ENCODE assay signal across 8 cellular contexts in genomic region chr6:156719720-156720563, GRCh38. TPM values are rescaled to one million over a fixed set of nuclear protein-coding genes. Genes with fewer than 3 reads are reported as not detected.
DNase-seq lines count a peak whose midpoint lies in the region; ATAC-seq and TF ChIP-seq lines count a peak whose summit lies in the region.

No MANE protein-coding gene starts in this region.

- WGBS in heart left ventricle, 4 donors: 7 to 26% (median 16%) methylated on average over 32 to 50 of the region's 50 CpGs
- WGBS in psoas muscle, 3 donors: 17 to 27% (median 23%) methylated on average over 43 to 50 of the region's 50 CpGs

- TF ChIP-seq CTCF in heart left ventricle (IDR thresholded peaks at IDR 0.05): peak in 1 of 12 donors; percentile 11
- no peak for TF ChIP-seq CTCF in psoas muscle (IDR thresholded peaks at IDR 0.05)
- no peak for TF ChIP-seq CTCF in upper lobe of right lung (IDR thresholded peaks at IDR 0.05)

- H3K27me3 ChIP-seq in SJSA1 (replicated peaks): no peaks in the 10 kb centered on the region
- H3K27me3 ChIP-seq in heart left ventricle: no peaks in the 10 kb centered on the region
- no peaks in the 10 kb centered on the region for H3K27me3 ChIP-seq in psoas muscle (ENCODE audit: insufficient read depth in 3 of 3, low read length in 2 of 3)
- H3K27me3 ChIP-seq in upper lobe of right lung: no peaks in the 10 kb centered on the region

- H3K4me1 ChIP-seq in SJSA1 (replicated peaks): peaks cover 8% of the 10 kb centered on the region
- H3K4me1 ChIP-seq in heart left ventricle: peaks cover 6 to 26% (median 21%) of the 10 kb centered on the region in 12 donors
- H3K4me1 ChIP-seq in psoas muscle: peaks cover 26% of the 10 kb centered on the region
- H3K4me1 ChIP-seq in upper lobe of right lung: peaks cover 22% of the 10 kb centered on the region

- no peaks in the 10 kb centered on the region for H3K9me3 ChIP-seq in SJSA1 (replicated peaks)
- H3K9me3 ChIP-seq in heart left ventricle: no peaks in the 10 kb centered on the region
- no peaks in the 10 kb centered on the region for H3K9me3 ChIP-seq in psoas muscle
- no peaks in the 10 kb centered on the region for H3K9me3 ChIP-seq in upper lobe of right lung

- ATAC-seq in GM19023 (IDR thresholded peaks at IDR 0.05; ENCODE audit: unreplicated experiment): peak; percentile 80
- ATAC-seq in HG03175 (IDR thresholded peaks at IDR 0.05; ENCODE audit: unreplicated experiment): peak; percentile 81
- ATAC-seq in heart left ventricle: peak; percentile 96 to 100 (median 99)
- ATAC-seq in psoas muscle: peak; percentile 93 to 98 (median 94)
- peak; percentile 98 for ATAC-seq in upper lobe of right lung

- peak overlapping the region; percentile 14; the same call in 1 of the 2 replicates for H3K4me3 ChIP-seq in SJSA1
- H3K4me3 ChIP-seq in heart left ventricle: peak overlapping the region in 10 of 12 donors; percentile 2 to 60 (median 44)
- peak overlapping the region; percentile 44 for H3K4me3 ChIP-seq in psoas muscle
- peak overlapping the region; percentile 49 for H3K4me3 ChIP-seq in upper lobe of right lung

- intact Hi-C loops in heart left ventricle (cut with DNase I): loop anchor here in 5 of 10 donors (1.0 to 5.0 kb wide), 4 partner anchors 33 to 57 kb away; partner anchors contain the start of gene ARID1B (in 4 of the 5)
- intact Hi-C loops in psoas muscle (cut with DNase I): loop anchor here (1.0 to 5.0 kb wide), 4 partner anchors 33 to 57 kb away; partner anchors contain the start of gene ARID1B (in 1 of the 2)
- intact Hi-C loops in upper lobe of right lung (cut with DNase I): no loop called here

- DNase-seq in AG08396 (ENCODE audit: low spot score): peak; percentile 85
- DNase-seq in SJSA1 (ENCODE audit: low read depth in 1 of 2, low spot score in 2 of 2): peak; percentile 62 to 84
- DNase-seq in activated naive CD8-positive, alpha-beta T cell treated with anti-CD3 and anti-CD28 coated beads, Interleukin-2, amount 50 U/mL, for 16 hours (ENCODE audit: low read depth, low spot score): peak; percentile 37
- DNase-seq in heart left ventricle: peak; percentile 94 to 98 (median 96)
- peak; percentile 97 to 98 for DNase-seq in psoas muscle
- peak; percentile 97 for DNase-seq in upper lobe of right lung

- TF ChIP-seq POLR2A in heart left ventricle (IDR thresholded peaks at IDR 0.05): peak in 1 of 2 donors; percentile 39

- no peaks in the 10 kb centered on the region for H3K36me3 ChIP-seq in SJSA1
- H3K36me3 ChIP-seq in heart left ventricle: no peaks in the 10 kb centered on the region
- H3K36me3 ChIP-seq in psoas muscle (ENCODE audit: insufficient read depth in 1 of 2, low read depth in 1 of 2): no peaks in the 10 kb centered on the region
- no peaks in the 10 kb centered on the region for H3K36me3 ChIP-seq in upper lobe of right lung

- H3K27ac ChIP-seq in SJSA1: no peak overlapping the region
- H3K27ac ChIP-seq in heart left ventricle: peak overlapping the region; percentile 78 to 95 (median 88)
- H3K27ac ChIP-seq in psoas muscle: peak overlapping the region; percentile 82
- peak overlapping the region; percentile 88 for H3K27ac ChIP-seq in upper lobe of right lung

RNA-seq across cellular contexts. Expression of gene ARID1B, which starts 57.2 kb away (rescaled TPM):
- total RNA-seq in SJSA1 (2014; rRNA removed; shearing (Covaris generic)): 12.0 and 13.9 TPM in 2 replicates
- total RNA-seq in heart left ventricle: 10 to 100 TPM; 34.3 to 76.1 (median 53.9) TPM
- 10 to 100 TPM; 15.3 to 24.0 TPM for polyA plus RNA-seq in heart left ventricle
- 10 to 100 TPM; 53.1 to 61.1 (median 55.8) TPM for total RNA-seq in psoas muscle
- polyA plus RNA-seq in psoas muscle: 10 to 100 TPM in 2 of 3 donors, 1 to 10 TPM in 1; 8.1 to 29.2 (median 12.4) TPM
- total RNA-seq in upper lobe of right lung: 80.4 TPM

Comparison
In these comparisons a context has a peak if more than half of its experiments do, and no peak if none do; other contexts are left out.
1. DNase-seq: peak in every context shown above with its lines; median percentile 98 in psoas muscle; 97 in upper lobe of right lung; 96 in heart left ventricle; 85 in AG08396; 73 in SJSA1; 37 in activated naive CD8-positive, alpha-beta T cell treated with anti-CD3 and anti-CD28 coated beads, Interleukin-2, amount 50 U/mL, for 16 hours.